In the genomic region with DNA sequence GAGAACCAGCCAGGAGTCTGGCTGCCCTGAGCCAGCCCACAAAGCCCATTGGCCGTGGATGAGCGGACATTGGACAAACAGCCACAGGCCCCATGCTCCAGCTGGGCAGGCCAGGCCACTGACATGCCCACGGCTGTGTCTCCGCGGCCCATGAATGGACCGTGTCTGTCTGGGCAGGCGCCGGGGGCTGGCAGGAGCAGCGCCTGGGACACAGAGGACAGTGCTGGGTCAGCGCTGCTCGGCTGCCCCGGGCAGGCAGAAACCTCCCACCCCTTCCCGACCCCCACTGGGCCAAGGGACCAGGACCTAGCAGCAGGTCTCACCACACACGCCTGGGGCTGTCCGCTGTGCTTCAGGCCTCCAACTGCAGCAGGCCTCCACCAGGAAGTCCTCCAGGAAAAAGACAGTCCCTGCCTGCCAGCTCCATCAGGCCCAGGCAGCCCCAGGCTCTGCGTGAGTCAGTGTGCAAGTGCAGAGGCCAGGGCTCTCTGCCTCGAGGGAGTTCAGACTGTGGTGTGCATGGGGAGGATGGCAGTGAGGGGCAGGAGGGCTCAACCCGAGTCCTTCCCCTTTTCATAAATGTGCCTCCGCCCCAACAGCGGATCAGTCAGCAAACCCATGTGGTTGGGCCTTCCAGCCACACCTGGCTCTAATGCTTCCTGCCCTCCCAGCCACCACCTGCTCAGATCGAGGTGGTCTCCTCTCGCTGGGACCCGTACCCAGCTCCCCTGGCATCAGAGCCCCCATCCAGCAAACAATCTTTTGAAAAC, we compare ENCODE assay signal across 11 cellular contexts. TPM values are rescaled to one million over a fixed set of nuclear protein-coding genes. Genes with fewer than 3 reads are reported as not detected.
DNase-seq lines count a peak whose midpoint lies in the region; ATAC-seq and TF ChIP-seq lines count a peak whose summit lies in the region.
"Had no signal": no experiment of that assay in that cellular context is flagged by ENCODE, and none has a peak within 500 bp of the region (broad histone marks: within the 10 kb centered on the region; RNA-seq: fewer than 3 reads in every experiment).

No MANE protein-coding gene starts in this region.

- H3K27ac Mint-ChIP-seq in brain: peak overlapping the region; percentile 50 to 97 (median 73)

- peaks cover 0 to 4% (median 0%) of the 10 kb centered on the region in 5 experiments for H3K9me3 Mint-ChIP-seq in brain

- peak overlapping the region; percentile 28 for H4K91ac ChIP-seq in mesenchymal stem cell (ENCODE audit: low read length)

- peak; percentile 65 for DNase-seq in BE2C
- DNase-seq in MV-4-11 (lab: John Stamatoyannopoulos, UW): peak; percentile 82
- no peak for DNase-seq in mesenchymal stem cell
- no peak for DNase-seq in stimulated activated naive CD4-positive, alpha-beta T cell treated with Interleukin-2 at 50 U/mL for 16 hours (lab: John Stamatoyannopoulos, UW)
- DNase-seq in heart right ventricle: no peak
- no peak for DNase-seq in colonic mucosa
- DNase-seq: kidney glomerular epithelial cell, retina had no signal

- peak overlapping the region; percentile 24 for H4K8ac ChIP-seq in mesenchymal stem cell (ENCODE audit: low read length)

- H3K23ac ChIP-seq in mesenchymal stem cell (ENCODE audit: low read length in 2 of 2): no peak overlapping the region

- no peak overlapping the region for H2BK15ac ChIP-seq in mesenchymal stem cell (ENCODE audit: low read depth, poor library complexity, severe bottlenecking)

- H3K4me3 ChIP-seq in BE2C (ENCODE audit: low read depth, low read length): no peak overlapping the region
- no peak overlapping the region for H3K4me3 ChIP-seq in mesenchymal stem cell (ENCODE audit: insufficient read depth in 1 of 2, low read depth in 1 of 2, low read length in 2 of 2)
- no peak overlapping the region for H3K4me3 ChIP-seq in heart right ventricle
- no peak overlapping the region for H3K4me3 ChIP-seq in colonic mucosa

- no peaks in the 10 kb centered on the region for H3K27me3 Mint-ChIP-seq in brain

- H3K14ac ChIP-seq in mesenchymal stem cell (ENCODE audit: low read length in 2 of 2): no peak overlapping the region

- peaks cover 39% of the 10 kb centered on the region for H3K4me1 Mint-ChIP-seq in brain

- intact Hi-C loops in heart right ventricle (cut with DNase I): no loop called here
- intact Hi-C loops in colonic mucosa (cut with DNase I): no loop called here

- no peak overlapping the region for H3K4me2 ChIP-seq in mesenchymal stem cell (ENCODE audit: low read length, poor library complexity, severe bottlenecking)

- 79% methylated on average over 23 of the region's 23 CpGs for WGBS in mesenchymal stem cell
- 78 to 79% methylated on average over 23 of the region's 23 CpGs for WGBS in heart right ventricle, 2 donors

- no peaks in the 10 kb centered on the region for H3K9me3 ChIP-seq in BE2C
- no peaks in the 10 kb centered on the region for H3K9me3 ChIP-seq in mesenchymal stem cell (ENCODE audit: control insufficient read depth, low read length)
- H3K9me3 ChIP-seq in heart right ventricle: no peaks in the 10 kb centered on the region
- no peaks in the 10 kb centered on the region for H3K9me3 ChIP-seq in colonic mucosa

- no peak overlapping the region for H3K4me3 Mint-ChIP-seq in brain

- H2BK5ac ChIP-seq in mesenchymal stem cell (ENCODE audit: low read depth, low read length, poor library complexity, severe bottlenecking): no peak overlapping the region

- H3K9ac ChIP-seq in mesenchymal stem cell (ENCODE audit: low read length) (no peak overlapping the region), colonic mucosa (ENCODE audit: low read depth in 2 of 2, low read length in 2 of 2) (no peak overlapping the region)

- no peak overlapping the region for H2BK12ac ChIP-seq in mesenchymal stem cell (ENCODE audit: low read length in 2 of 2)

- H3K27ac ChIP-seq in mesenchymal stem cell (ENCODE audit: low read length, poor library complexity, severe bottlenecking): no peak overlapping the region
- H3K27ac ChIP-seq in heart right ventricle: no peak overlapping the region
- H3K27ac ChIP-seq in colonic mucosa: no peak overlapping the region
- H3K27ac ChIP-seq: VCaP had no signal

- no peaks in the 10 kb centered on the region for H3K36me3 Mint-ChIP-seq in brain

- no peaks in the 10 kb centered on the region for H3K79me1 ChIP-seq in mesenchymal stem cell (replicated peaks; ENCODE audit: low read length, poor library complexity, severe bottlenecking)

- H2AFZ ChIP-seq in mesenchymal stem cell (ENCODE audit: low read depth, low read length): no peak overlapping the region

- H3K27me3 ChIP-seq in BE2C: no peaks in the 10 kb centered on the region
- peaks cover 0 to 35% of the 10 kb centered on the region in 2 experiments for H3K27me3 ChIP-seq in mesenchymal stem cell (ENCODE audit: control insufficient read depth in 1 of 2, insufficient read depth in 1 of 2, low read length in 2 of 2)
- peaks cover 0 to 10% (median 0%) of the 10 kb centered on the region in 7 donors for H3K27me3 ChIP-seq in heart right ventricle
- no peaks in the 10 kb centered on the region for H3K27me3 ChIP-seq in colonic mucosa

- no peaks in the 10 kb centered on the region for H3K36me3 ChIP-seq in BE2C
- no peaks in the 10 kb centered on the region for H3K36me3 ChIP-seq in mesenchymal stem cell (ENCODE audit: control insufficient read depth in 1 of 2, insufficient read depth in 2 of 2, low read depth in 1 of 2, low read length in 2 of 2)
- no peaks in the 10 kb centered on the region for H3K36me3 ChIP-seq in heart right ventricle
- H3K36me3 ChIP-seq in colonic mucosa: no peaks in the 10 kb centered on the region

- no peak overlapping the region for H3K18ac ChIP-seq in mesenchymal stem cell (ENCODE audit: low read depth in 1 of 2, low read length in 2 of 2)

- H3K4me1 ChIP-seq in BE2C: peaks cover 20% of the 10 kb centered on the region
- peaks cover 43% of the 10 kb centered on the region for H3K4me1 ChIP-seq in mesenchymal stem cell (ENCODE audit: control insufficient read depth, insufficient read depth, low read depth, low read length)
- peaks cover 0 to 7% (median 0%) of the 10 kb centered on the region in 9 donors for H3K4me1 ChIP-seq in heart right ventricle
- H3K4me1 ChIP-seq in colonic mucosa: no peaks in the 10 kb centered on the region

- ATAC-seq in heart right ventricle (no peak), GM18909 (IDR thresholded peaks at IDR 0.05; ENCODE audit: poor library complexity, unreplicated experiment) (no peak)

- TF ChIP-seq CTCF in BE2C (IDR thresholded peaks at IDR 0.05; ENCODE audit: low read depth, low read length): no peak
- TF ChIP-seq CTCF in brain (conservative IDR thresholded peaks at IDR 0.05): no peak
- no peak for TF ChIP-seq CTCF in heart right ventricle (IDR thresholded peaks at IDR 0.05)
- TF ChIP-seq CTCF in colonic mucosa (IDR thresholded peaks at IDR 0.05): no peak

- H3K4ac ChIP-seq in mesenchymal stem cell (ENCODE audit: low read depth in 1 of 2, low read length in 2 of 2): no peak overlapping the region

- H2BK120ac ChIP-seq in mesenchymal stem cell (ENCODE audit: low read depth, low read length): no peak overlapping the region

- H2AK5ac ChIP-seq in mesenchymal stem cell (ENCODE audit: low read length, severe bottlenecking): no peak overlapping the region

RNA-seq across cellular contexts. Expression of a gene that starts 17.2 kb away (rescaled TPM):
- 0.25 TPM for polyA plus RNA-seq in BE2C (2012; ENCODE audit: insufficient read depth, insufficient read length, low read depth)
- 28.4 TPM for polyA plus RNA-seq in brain (ENCODE audit: insufficient read depth, low read depth, low replicate concordance)
- polyA plus RNA-seq in mesenchymal stem cell (2013, experiment 1 of 2): 0.65 TPM
- 0.48 TPM for polyA plus RNA-seq in mesenchymal stem cell (2013, experiment 2 of 2)
- total RNA-seq in heart right ventricle: 1 to 10 TPM; 1.2 to 5.3 (median 2.4) TPM
- polyA plus RNA-seq in heart right ventricle: 1 to 10 TPM; 1.3 to 6.6 TPM
- 10 to 100 TPM; 32.3 to 52.9 TPM for total RNA-seq in colonic mucosa

RNA-seq across cellular contexts. Expression of a gene that starts 54.6 kb away (rescaled TPM):
- polyA plus RNA-seq in BE2C (2012; ENCODE audit: insufficient read depth, insufficient read length, low read depth): 38.0 TPM
- 85.1 TPM for polyA plus RNA-seq in brain (ENCODE audit: insufficient read depth, low read depth, low replicate concordance)
- 11.9 TPM for polyA plus RNA-seq in mesenchymal stem cell (2013, experiment 1 of 2)
- polyA plus RNA-seq in mesenchymal stem cell (2013, experiment 2 of 2): 10.9 TPM
- total RNA-seq in heart right ventricle: 10 to 100 TPM in 2 of 10 donors, 1 to 10 TPM in 8; 2.3 to 15.6 (median 3.9) TPM
- polyA plus RNA-seq in heart right ventricle: 10 to 100 TPM in 1 of 2 donors, 1 to 10 TPM in 1; 6.0 to 16.2 TPM
- total RNA-seq in colonic mucosa: 10 to 100 TPM; 20.6 to 99.7 TPM

RNA-seq across cellular contexts. Expression of a gene that starts 54.8 kb away (rescaled TPM):
- 87.6 TPM for polyA plus RNA-seq in BE2C (2012; ENCODE audit: insufficient read depth, insufficient read length, low read depth)
- 45.5 TPM for polyA plus RNA-seq in brain (ENCODE audit: insufficient read depth, low read depth, low replicate concordance)
- 22.0 TPM for polyA plus RNA-seq in mesenchymal stem cell (2013, experiment 1 of 2)
- 22.8 TPM for polyA plus RNA-seq in mesenchymal stem cell (2013, experiment 2 of 2)
- total RNA-seq in heart right ventricle: 10 to 100 TPM; 28.1 to 45.6 (median 34.3) TPM
- 10 to 100 TPM; 28.6 to 33.0 TPM for polyA plus RNA-seq in heart right ventricle
- 10 to 100 TPM; 37.9 to 53.2 TPM for total RNA-seq in colonic mucosa

Comparison
In these comparisons a context has a peak if more than half of its experiments do, and no peak if none do; other contexts are left out.
1. DNase-seq: peak in BE2C (single experiment) and MV-4-11 (single experiment); none in mesenchymal stem cell (single experiment), stimulated activated naive CD4-positive, alpha-beta T cell treated with Interleukin-2 at 50 U/mL for 16 hours (single experiment), heart right ventricle (0 of 2) and colonic mucosa (single experiment).
2. RNA of a gene that starts 17.2 kb away (total RNA-seq): 32.3 to 52.9 TPM in colonic mucosa; 1.2 to 5.3 TPM in heart right ventricle; every median in the first group is over 4 times any median in the second.